ENCODE assay signal across 1 cellular context in genomic region chr14:75430106-75430505, GRCh38.
TF ChIP-seq lines count a peak whose summit lies in the region.

No MANE protein-coding gene starts in this region.

TF ChIP-seq in GM23338, 12 proteins besides CTCF, POLR2A, EP300 and RAD21 (continued from another document):
- TF ChIP-seq, protein P1, sequence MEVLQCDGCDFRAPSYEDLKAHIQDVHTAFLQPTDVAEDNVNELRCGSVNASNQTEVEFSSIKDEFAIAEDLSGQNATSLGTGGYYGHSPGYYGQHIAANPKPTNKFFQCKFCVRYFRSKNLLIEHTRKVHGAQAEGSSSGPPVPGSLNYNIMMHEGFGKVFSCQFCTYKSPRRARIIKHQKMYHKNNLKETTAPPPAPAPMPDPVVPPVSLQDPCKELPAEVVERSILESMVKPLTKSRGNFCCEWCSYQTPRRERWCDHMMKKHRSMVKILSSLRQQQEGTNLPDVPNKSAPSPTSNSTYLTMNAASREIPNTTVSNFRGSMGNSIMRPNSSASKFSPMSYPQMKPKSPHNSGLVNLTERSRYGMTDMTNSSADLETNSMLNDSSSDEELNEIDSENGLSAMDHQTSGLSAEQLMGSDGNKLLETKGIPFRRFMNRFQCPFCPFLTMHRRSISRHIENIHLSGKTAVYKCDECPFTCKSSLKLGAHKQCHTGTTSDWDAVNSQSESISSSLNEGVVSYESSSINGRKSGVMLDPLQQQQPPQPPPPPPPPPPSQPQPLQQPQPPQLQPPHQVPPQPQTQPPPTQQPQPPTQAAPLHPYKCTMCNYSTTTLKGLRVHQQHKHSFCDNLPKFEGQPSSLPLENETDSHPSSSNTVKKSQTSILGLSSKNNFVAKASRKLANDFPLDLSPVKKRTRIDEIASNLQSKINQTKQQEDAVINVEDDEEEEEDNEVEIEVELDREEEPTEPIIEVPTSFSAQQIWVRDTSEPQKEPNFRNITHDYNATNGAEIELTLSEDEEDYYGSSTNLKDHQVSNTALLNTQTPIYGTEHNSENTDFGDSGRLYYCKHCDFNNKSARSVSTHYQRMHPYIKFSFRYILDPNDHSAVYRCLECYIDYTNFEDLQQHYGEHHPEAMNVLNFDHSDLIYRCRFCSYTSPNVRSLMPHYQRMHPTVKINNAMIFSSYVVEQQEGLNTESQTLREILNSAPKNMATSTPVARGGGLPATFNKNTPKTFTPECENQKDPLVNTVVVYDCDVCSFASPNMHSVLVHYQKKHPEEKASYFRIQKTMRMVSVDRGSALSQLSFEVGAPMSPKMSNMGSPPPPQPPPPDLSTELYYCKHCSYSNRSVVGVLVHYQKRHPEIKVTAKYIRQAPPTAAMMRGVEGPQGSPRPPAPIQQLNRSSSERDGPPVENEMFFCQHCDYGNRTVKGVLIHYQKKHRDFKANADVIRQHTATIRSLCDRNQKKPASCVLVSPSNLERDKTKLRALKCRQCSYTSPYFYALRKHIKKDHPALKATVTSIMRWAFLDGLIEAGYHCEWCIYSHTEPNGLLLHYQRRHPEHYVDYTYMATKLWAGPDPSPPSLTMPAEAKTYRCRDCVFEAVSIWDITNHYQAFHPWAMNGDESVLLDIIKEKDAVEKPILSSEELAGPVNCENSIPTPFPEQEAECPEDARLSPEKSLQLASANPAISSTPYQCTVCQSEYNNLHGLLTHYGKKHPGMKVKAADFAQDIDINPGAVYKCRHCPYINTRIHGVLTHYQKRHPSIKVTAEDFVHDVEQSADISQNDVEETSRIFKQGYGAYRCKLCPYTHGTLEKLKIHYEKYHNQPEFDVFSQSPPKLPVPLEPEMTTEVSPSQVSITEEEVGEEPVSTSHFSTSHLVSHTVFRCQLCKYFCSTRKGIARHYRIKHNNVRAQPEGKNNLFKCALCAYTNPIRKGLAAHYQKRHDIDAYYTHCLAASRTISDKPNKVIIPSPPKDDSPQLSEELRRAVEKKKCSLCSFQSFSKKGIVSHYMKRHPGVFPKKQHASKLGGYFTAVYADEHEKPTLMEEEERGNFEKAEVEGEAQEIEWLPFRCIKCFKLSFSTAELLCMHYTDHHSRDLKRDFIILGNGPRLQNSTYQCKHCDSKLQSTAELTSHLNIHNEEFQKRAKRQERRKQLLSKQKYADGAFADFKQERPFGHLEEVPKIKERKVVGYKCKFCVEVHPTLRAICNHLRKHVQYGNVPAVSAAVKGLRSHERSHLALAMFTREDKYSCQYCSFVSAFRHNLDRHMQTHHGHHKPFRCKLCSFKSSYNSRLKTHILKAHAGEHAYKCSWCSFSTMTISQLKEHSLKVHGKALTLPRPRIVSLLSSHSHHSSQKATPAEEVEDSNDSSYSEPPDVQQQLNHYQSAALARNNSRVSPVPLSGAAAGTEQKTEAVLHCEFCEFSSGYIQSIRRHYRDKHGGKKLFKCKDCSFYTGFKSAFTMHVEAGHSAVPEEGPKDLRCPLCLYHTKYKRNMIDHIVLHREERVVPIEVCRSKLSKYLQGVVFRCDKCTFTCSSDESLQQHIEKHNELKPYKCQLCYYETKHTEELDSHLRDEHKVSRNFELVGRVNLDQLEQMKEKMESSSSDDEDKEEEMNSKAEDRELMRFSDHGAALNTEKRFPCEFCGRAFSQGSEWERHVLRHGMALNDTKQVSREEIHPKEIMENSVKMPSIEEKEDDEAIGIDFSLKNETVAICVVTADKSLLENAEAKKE (CRISPR knock-in tag; IDR thresholded peaks at IDR 0.05): no peak
- TF ChIP-seq ETS1 (IDR thresholded peaks at IDR 0.05) (no peak), ZNF114 (CRISPR knock-in tag; IDR thresholded peaks at IDR 0.05) (no peak), ZNF331 (CRISPR knock-in tag; IDR thresholded peaks at IDR 0.05; ENCODE audit: low read depth) (no peak), POLR2AphosphoS5 (IDR thresholded peaks at IDR 0.05; ENCODE audit: low read depth) (no peak), CREB1 (CRISPR knock-in tag; IDR thresholded peaks at IDR 0.05; ENCODE audit: low read depth) (no peak), REST (IDR thresholded peaks at IDR 0.05; ENCODE audit: unreplicated experiment) (no peak), NANOG (IDR thresholded peaks at IDR 0.05; ENCODE audit: borderline replicate concordance) (no peak), STAT1 (IDR thresholded peaks at IDR 0.05; ENCODE audit: unreplicated experiment) (no peak), EZH2 (IDR thresholded peaks at IDR 0.05; ENCODE audit: low read depth, unreplicated experiment) (no peak), EZH2phosphoT487 (IDR thresholded peaks at IDR 0.05; ENCODE audit: unreplicated experiment) (no peak)
